Comparison of ENCODE assay signal across 17 cellular contexts in genomic region chr7:146639291-146639690, GRCh38.
A peak's percentile ranks its signal among the peaks of the same experiment; 100 is the strongest.
DNase-seq lines count a peak whose midpoint lies in the region; ATAC-seq and TF ChIP-seq lines count a peak whose summit lies in the region.
"Had no signal": no experiment of that assay in that cellular context is flagged by ENCODE, and none has a peak within 500 bp of the region (broad histone marks: within the 10 kb centered on the region; RNA-seq: fewer than 3 reads in every experiment).

No MANE protein-coding gene starts in this region.

- H3K27ac Mint-ChIP-seq in mesothelial cell of epicardium = peak overlapping the region; percentile 50
- H3K27ac Mint-ChIP-seq in natural killer cell treated with Interleukin-12 subunit alpha and Interleukin-12 subunit beta and Interleukin-15 and Interleukin-18, amount 100 ng/mL, for 72 hours = no peak overlapping the region
- H3K27ac Mint-ChIP-seq: CD14-positive monocyte; CD4-positive, alpha-beta memory T cell; CD4-positive, CD25-positive, alpha-beta regulatory T cell; CD8-positive, alpha-beta memory T cell had no signal

- no peak for ATAC-seq in GM18519 (IDR thresholded peaks at IDR 0.05; ENCODE audit: low FRiP score, unreplicated experiment)
- no peak for ATAC-seq in natural killer cell treated with Interleukin-12 subunit alpha and Interleukin-12 subunit beta and Interleukin-15 and Interleukin-18, amount 100 ng/mL, for 72 hours

- peaks cover 30% of the 10 kb centered on the region for H3K4me1 Mint-ChIP-seq in mesothelial cell of epicardium
- H3K4me1 Mint-ChIP-seq in natural killer cell treated with Interleukin-12 subunit alpha and Interleukin-12 subunit beta and Interleukin-15 and Interleukin-18, amount 100 ng/mL, for 72 hours (ENCODE audit: low read depth in 2 of 2) = no peaks in the 10 kb centered on the region
- H3K4me1 Mint-ChIP-seq: CD14-positive monocyte; CD4-positive, alpha-beta memory T cell; CD4-positive, CD25-positive, alpha-beta regulatory T cell; CD8-positive, alpha-beta memory T cell had no signal

- H3K4me3 Mint-ChIP-seq in mesothelial cell of epicardium = no peak overlapping the region
- H3K4me3 Mint-ChIP-seq in natural killer cell treated with Interleukin-12 subunit alpha and Interleukin-12 subunit beta and Interleukin-15 and Interleukin-18, amount 100 ng/mL, for 72 hours = no peak overlapping the region
- H3K4me3 Mint-ChIP-seq: CD14-positive monocyte; CD4-positive, alpha-beta memory T cell; CD4-positive, CD25-positive, alpha-beta regulatory T cell; CD8-positive, alpha-beta memory T cell had no signal

- no peak for DNase-seq in HEK293T (ENCODE audit: extremely low spot score)
- DNase-seq in left kidney (ENCODE audit: low read depth, low spot score) = peak; percentile 28
- no peak for DNase-seq in mesothelial cell of epicardium (ENCODE audit: low spot score in 2 of 2, unreplicated experiment in 2 of 2)
- no peak for DNase-seq in HuH-7.5 (ENCODE audit: low spot score)
- no peak for DNase-seq in natural killer cell treated with Interleukin-12 subunit alpha and Interleukin-12 subunit beta and Interleukin-15 and Interleukin-18, amount 100 ng/mL, for 72 hours (ENCODE audit: low spot score)
- DNase-seq: 8988T; ACHN; BE2C; C1 segment of cervical spinal cord; CD4-positive, alpha-beta memory T cell; CD4-positive, CD25-positive, alpha-beta regulatory T cell; CD8-positive, alpha-beta memory T cell; COR-L47; DMS79 treated with DMSO at 0.1 percent for 48 hours; GF-D8 had no signal

- peaks cover 2% of the 10 kb centered on the region for H3K27me3 Mint-ChIP-seq in mesothelial cell of epicardium (ENCODE audit: low read depth)
- H3K27me3 Mint-ChIP-seq in natural killer cell treated with Interleukin-12 subunit alpha and Interleukin-12 subunit beta and Interleukin-15 and Interleukin-18, amount 100 ng/mL, for 72 hours = no peaks in the 10 kb centered on the region
- H3K27me3 Mint-ChIP-seq: CD4-positive, alpha-beta memory T cell; CD4-positive, CD25-positive, alpha-beta regulatory T cell; CD8-positive, alpha-beta memory T cell had no signal

- no peaks in the 10 kb centered on the region for H3K9me3 Mint-ChIP-seq in mesothelial cell of epicardium
- peaks cover 6% of the 10 kb centered on the region for H3K9me3 Mint-ChIP-seq in natural killer cell treated with Interleukin-12 subunit alpha and Interleukin-12 subunit beta and Interleukin-15 and Interleukin-18, amount 100 ng/mL, for 72 hours

- POLR2A ChIA-PET in HEK293T (lab: Yijun Ruan, JAX) = no interaction called here

- H3K36me3 Mint-ChIP-seq in mesothelial cell of epicardium = no peaks in the 10 kb centered on the region
- no peaks in the 10 kb centered on the region for H3K36me3 Mint-ChIP-seq in natural killer cell treated with Interleukin-12 subunit alpha and Interleukin-12 subunit beta and Interleukin-15 and Interleukin-18, amount 100 ng/mL, for 72 hours
- H3K36me3 Mint-ChIP-seq: CD14-positive monocyte; CD4-positive, alpha-beta memory T cell; CD4-positive, CD25-positive, alpha-beta regulatory T cell; CD8-positive, alpha-beta memory T cell had no signal

- TF ChIP-seq CTCF in mesothelial cell of epicardium (IDR thresholded peaks at IDR 0.05; ENCODE audit: unreplicated experiment) = no peak

- CTCF ChIA-PET in HEK293T (lab: Yijun Ruan, JAX) = no interaction called here

TF ChIP-seq in HEK293T, 16 proteins besides CTCF, POLR2A, EP300 and RAD21:
- TF ChIP-seq CTBP1 (IDR thresholded peaks at IDR 0.05; ENCODE audit: borderline replicate concordance) (peak; percentile 77), PKNOX1 (IDR thresholded peaks at IDR 0.05) (peak; percentile 68), FOXK2 (IDR thresholded peaks at IDR 0.05) (no peak), FOXA1 (IDR thresholded peaks at IDR 0.05) (no peak)
